ENCODE assay signal across 1 cellular context in genomic region chr3:42080452-42080872, GRCh38.
TF ChIP-seq lines count a peak whose summit lies in the region.

No MANE protein-coding gene starts in this region.

TF ChIP-seq in HepG2, 621 proteins besides CTCF, POLR2A, EP300 and RAD21 (continued from another document and continues in another):
- 0 out of 2 replicates have a peak, but pooled peaks have one; percentile 10 for TF ChIP-seq MAX (IDR thresholded peaks at IDR 0.05)
- TF ChIP-seq ZKSCAN1 (IDR thresholded peaks at IDR 0.05; ENCODE audit: low read length): peak; percentile 74
- TF ChIP-seq TEAD3 (CRISPR knock-in tag; optimal IDR thresholded peaks at IDR 0.05; ENCODE audit: borderline replicate concordance): peak; percentile 59
- TF ChIP-seq TGIF2 (CRISPR knock-in tag; IDR thresholded peaks at IDR 0.05): no peak
- TF ChIP-seq RARA (CRISPR knock-in tag; IDR thresholded peaks at IDR 0.05): peak; percentile 60
- TF ChIP-seq SOX13 (IDR thresholded peaks at IDR 0.05): no peak
- peak in 1 of 2 experiments; percentile 51; a peak in 2 of 4 replicates for TF ChIP-seq SOX13 (CRISPR knock-in tag; conservative IDR thresholded peaks at IDR 0.05 in 1 of 2, IDR thresholded peaks at IDR 0.05 in 1 of 2)
- no peak for TF ChIP-seq ZNF777 (CRISPR knock-in tag; IDR thresholded peaks at IDR 0.05)
- TF ChIP-seq, protein P1, sequence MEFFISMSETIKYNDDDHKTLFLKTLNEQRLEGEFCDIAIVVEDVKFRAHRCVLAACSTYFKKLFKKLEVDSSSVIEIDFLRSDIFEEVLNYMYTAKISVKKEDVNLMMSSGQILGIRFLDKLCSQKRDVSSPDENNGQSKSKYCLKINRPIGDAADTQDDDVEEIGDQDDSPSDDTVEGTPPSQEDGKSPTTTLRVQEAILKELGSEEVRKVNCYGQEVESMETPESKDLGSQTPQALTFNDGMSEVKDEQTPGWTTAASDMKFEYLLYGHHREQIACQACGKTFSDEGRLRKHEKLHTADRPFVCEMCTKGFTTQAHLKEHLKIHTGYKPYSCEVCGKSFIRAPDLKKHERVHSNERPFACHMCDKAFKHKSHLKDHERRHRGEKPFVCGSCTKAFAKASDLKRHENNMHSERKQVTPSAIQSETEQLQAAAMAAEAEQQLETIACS (CRISPR knock-in tag; IDR thresholded peaks at IDR 0.05): no peak
- TF ChIP-seq, protein P2, sequence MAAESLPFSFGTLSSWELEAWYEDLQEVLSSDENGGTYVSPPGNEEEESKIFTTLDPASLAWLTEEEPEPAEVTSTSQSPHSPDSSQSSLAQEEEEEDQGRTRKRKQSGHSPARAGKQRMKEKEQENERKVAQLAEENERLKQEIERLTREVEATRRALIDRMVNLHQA (CRISPR knock-in tag; IDR thresholded peaks at IDR 0.05): no peak
- TF ChIP-seq RBM39 (IDR thresholded peaks at IDR 0.05; ENCODE audit: low read depth, low read length, poor library complexity, severe bottlenecking): no peak
- peak; percentile 49 for TF ChIP-seq SKI (IDR thresholded peaks at IDR 0.05; ENCODE audit: partially characterized antibody)
- peak; percentile 20; the same call in 1 of the 2 replicates for TF ChIP-seq ZBTB10 (CRISPR knock-in tag; IDR thresholded peaks at IDR 0.05; ENCODE audit: borderline replicate concordance)
- TF ChIP-seq ZNF180 (CRISPR knock-in tag; IDR thresholded peaks at IDR 0.05; ENCODE audit: borderline replicate concordance, low read depth): no peak
- TF ChIP-seq TP53 (CRISPR knock-in tag; conservative IDR thresholded peaks at IDR 0.05): no peak
- no peak for TF ChIP-seq NAIF1 (CRISPR knock-in tag; IDR thresholded peaks at IDR 0.05; ENCODE audit: borderline replicate concordance)
- TF ChIP-seq XRCC5 (optimal IDR thresholded peaks at IDR 0.05; ENCODE audit: low read length): peak; percentile 21
- TF ChIP-seq PRPF4 (IDR thresholded peaks at IDR 0.05; ENCODE audit: low read depth, low read length, poor library complexity, severe bottlenecking): no peak
- TF ChIP-seq TAF15 (IDR thresholded peaks at IDR 0.05; ENCODE audit: low read depth, low read length, poor library complexity, severe bottlenecking): no peak
- no peak for TF ChIP-seq SMARCE1 (IDR thresholded peaks at IDR 0.05; ENCODE audit: borderline replicate concordance)
- TF ChIP-seq ZNF430 (CRISPR knock-in tag; IDR thresholded peaks at IDR 0.05): no peak
- TF ChIP-seq, protein P3, sequence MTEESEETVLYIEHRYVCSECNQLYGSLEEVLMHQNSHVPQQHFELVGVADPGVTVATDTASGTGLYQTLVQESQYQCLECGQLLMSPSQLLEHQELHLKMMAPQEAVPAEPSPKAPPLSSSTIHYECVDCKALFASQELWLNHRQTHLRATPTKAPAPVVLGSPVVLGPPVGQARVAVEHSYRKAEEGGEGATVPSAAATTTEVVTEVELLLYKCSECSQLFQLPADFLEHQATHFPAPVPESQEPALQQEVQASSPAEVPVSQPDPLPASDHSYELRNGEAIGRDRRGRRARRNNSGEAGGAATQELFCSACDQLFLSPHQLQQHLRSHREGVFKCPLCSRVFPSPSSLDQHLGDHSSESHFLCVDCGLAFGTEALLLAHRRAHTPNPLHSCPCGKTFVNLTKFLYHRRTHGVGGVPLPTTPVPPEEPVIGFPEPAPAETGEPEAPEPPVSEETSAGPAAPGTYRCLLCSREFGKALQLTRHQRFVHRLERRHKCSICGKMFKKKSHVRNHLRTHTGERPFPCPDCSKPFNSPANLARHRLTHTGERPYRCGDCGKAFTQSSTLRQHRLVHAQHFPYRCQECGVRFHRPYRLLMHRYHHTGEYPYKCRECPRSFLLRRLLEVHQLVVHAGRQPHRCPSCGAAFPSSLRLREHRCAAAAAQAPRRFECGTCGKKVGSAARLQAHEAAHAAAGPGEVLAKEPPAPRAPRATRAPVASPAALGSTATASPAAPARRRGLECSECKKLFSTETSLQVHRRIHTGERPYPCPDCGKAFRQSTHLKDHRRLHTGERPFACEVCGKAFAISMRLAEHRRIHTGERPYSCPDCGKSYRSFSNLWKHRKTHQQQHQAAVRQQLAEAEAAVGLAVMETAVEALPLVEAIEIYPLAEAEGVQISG (CRISPR knock-in tag; IDR thresholded peaks at IDR 0.05): no peak
- TF ChIP-seq ZHX1 (CRISPR knock-in tag; IDR thresholded peaks at IDR 0.05; ENCODE audit: low read depth): no peak
- peak; percentile 79; the same call in 1 of the 2 replicates for TF ChIP-seq RXRA (CRISPR knock-in tag; IDR thresholded peaks at IDR 0.05)
- 0 out of 2 replicates have a peak, but pooled peaks have one; percentile 3 for TF ChIP-seq KDM2A (CRISPR knock-in tag; IDR thresholded peaks at IDR 0.05; ENCODE audit: borderline replicate concordance, low read depth)
- no peak for TF ChIP-seq SRF (IDR thresholded peaks at IDR 0.05; ENCODE audit: low read depth, low read length)
- no peak for TF ChIP-seq ZNF569 (CRISPR knock-in tag; IDR thresholded peaks at IDR 0.05; ENCODE audit: borderline replicate concordance)
- 0 out of 2 replicates have a peak, but pooled peaks have one; percentile 22 for TF ChIP-seq NR2F2 (IDR thresholded peaks at IDR 0.05; ENCODE audit: borderline replicate concordance, low read depth)
- TF ChIP-seq PLRG1 (conservative IDR thresholded peaks at IDR 0.05): no peak
- no peak for TF ChIP-seq ZNF33A (CRISPR knock-in tag; IDR thresholded peaks at IDR 0.05; ENCODE audit: borderline replicate concordance)
- TF ChIP-seq ZNF512B (CRISPR knock-in tag; IDR thresholded peaks at IDR 0.05; ENCODE audit: borderline replicate concordance): no peak
- no peak for TF ChIP-seq HOXA5 (CRISPR knock-in tag; IDR thresholded peaks at IDR 0.05)
- peak; percentile 50; the same call in 1 of the 2 replicates for TF ChIP-seq HMG20A (CRISPR knock-in tag; IDR thresholded peaks at IDR 0.05; ENCODE audit: borderline replicate concordance)
- TF ChIP-seq TBX3 (IDR thresholded peaks at IDR 0.05; ENCODE audit: borderline replicate concordance): peak; percentile 36; the same call in 1 of the 2 replicates
- TF ChIP-seq FOXA1 (IDR thresholded peaks at IDR 0.05): no peak
- TF ChIP-seq FOXA1 (CRISPR knock-in tag; IDR thresholded peaks at IDR 0.05): peak; percentile 70; the same call in 1 of the 2 replicates
- no peak for TF ChIP-seq CBX2 (IDR thresholded peaks at IDR 0.05; ENCODE audit: low read depth, low read length)
- no peak for TF ChIP-seq CBX2 (CRISPR knock-in tag; IDR thresholded peaks at IDR 0.05; ENCODE audit: low read depth)
- peak; percentile 32; the same call in 1 of the 2 replicates for TF ChIP-seq HDAC2 (CRISPR knock-in tag; IDR thresholded peaks at IDR 0.05)
- no peak for TF ChIP-seq ZSCAN12 (CRISPR knock-in tag; IDR thresholded peaks at IDR 0.05)
- no peak for TF ChIP-seq NFRKB (IDR thresholded peaks at IDR 0.05)
- TF ChIP-seq ZMYM2 (CRISPR knock-in tag; IDR thresholded peaks at IDR 0.05): no peak
- TF ChIP-seq KDM6A (CRISPR knock-in tag; IDR thresholded peaks at IDR 0.05; ENCODE audit: low read depth): no peak
- TF ChIP-seq ZBTB33 (CRISPR knock-in tag; IDR thresholded peaks at IDR 0.05): 0 out of 2 replicates have a peak, but pooled peaks have one; percentile 15
- no peak for TF ChIP-seq GRHL1 (CRISPR knock-in tag; conservative IDR thresholded peaks at IDR 0.05)
- TF ChIP-seq, protein P4, sequence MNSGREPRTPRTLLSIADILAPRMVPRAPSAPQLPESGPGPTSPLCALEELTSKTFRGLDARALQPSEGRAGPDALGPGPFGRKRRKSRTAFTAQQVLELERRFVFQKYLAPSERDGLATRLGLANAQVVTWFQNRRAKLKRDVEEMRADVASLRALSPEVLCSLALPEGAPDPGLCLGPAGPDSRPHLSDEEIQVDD (CRISPR knock-in tag; IDR thresholded peaks at IDR 0.05; ENCODE audit: borderline replicate concordance): no peak
- peak; percentile 82 for TF ChIP-seq FOXA3 (CRISPR knock-in tag; IDR thresholded peaks at IDR 0.05)
- TF ChIP-seq NR0B2 (CRISPR knock-in tag; IDR thresholded peaks at IDR 0.05): no peak
- TF ChIP-seq GATAD2A (CRISPR knock-in tag; IDR thresholded peaks at IDR 0.05): peak; percentile 82
- no peak for TF ChIP-seq SMAD1 (CRISPR knock-in tag; IDR thresholded peaks at IDR 0.05; ENCODE audit: borderline replicate concordance, low read depth)
